ENCODE assay signal across 25 cellular contexts in genomic region chr14:31592619-31593018, GRCh38.
"Had no signal": no experiment of that assay in that cellular context is flagged by ENCODE, and none has a peak within 500 bp of the region (broad histone marks: within the 10 kb centered on the region; RNA-seq: fewer than 3 reads in every experiment).

No MANE protein-coding gene starts in this region.

- H3K4me3 ChIP-seq: body of pancreas, left ventricle myocardium inferior, lung, mucosa of descending colon, sigmoid colon, smooth muscle cell, testis, transverse colon had no signal

- H3K36me3 ChIP-seq: left ventricle myocardium inferior, sigmoid colon, transverse colon had no signal

- DNase-seq: activated CD4-positive, alpha-beta T cell treated with anti-CD3 and anti-CD28 coated beads for 1 hour; activated CD4-positive, alpha-beta T cell treated with anti-CD3 and anti-CD28 coated beads, Interleukin-2, amount 10 ng/mL, durations not matched to agents 7 days and 5 days; activated CD8-positive, alpha-beta memory T cell treated with anti-CD3 and anti-CD28 coated beads, Interleukin-2, amount 10 ng/mL, durations not matched to agents 7 days and 5 days; activated CD8-positive, alpha-beta T cell treated with anti-CD3 and anti-CD28 coated beads, Interleukin-2, amount 10 ng/mL, durations not matched to agents 7 days and 5 days; activated T-cell treated with anti-CD3 and anti-CD28 coated beads, Interleukin-2, amount 50 U/mL, for 48 hours; anterior cingulate cortex; body of pancreas; cortex of kidney; glutamatergic neuron; islet precursor cell; left ventricle myocardium inferior; mucosa of descending colon; sigmoid colon; stimulated activated CD4-positive, alpha-beta T cell treated with anti-CD3 and anti-CD28 coated beads, Interleukin-2, amount 100 ng/mL, for 24 hours; stimulated activated naive CD4-positive, alpha-beta T cell; T-helper 17 cell; T1000; testis; transverse colon had no signal

- H3K9me3 ChIP-seq: body of pancreas, left ventricle myocardium inferior, mucosa of descending colon, sigmoid colon, testis, transverse colon had no signal

- FAIRE-seq: endothelial cell of umbilical vein, frontal cortex had no signal

- H3K4me1 ChIP-seq: body of pancreas, testis had no signal

- H3K27me3 ChIP-seq: body of pancreas, sigmoid colon, testis, transverse colon had no signal

- H3K4me2 ChIP-seq: smooth muscle cell had no signal

- ATAC-seq: activated CD8-positive, alpha-beta memory T cell treated with anti-CD3 and anti-CD28 coated beads, Interleukin-2, amount 10 ng/mL, durations not matched to agents 7 days and 5 days; activated CD8-positive, alpha-beta T cell treated with anti-CD3 and anti-CD28 coated beads, Interleukin-2, amount 10 ng/mL, durations not matched to agents 7 days and 5 days; activated naive CD4-positive, alpha-beta T cell treated with anti-CD3 and anti-CD28 coated beads, Interleukin-2, amount 50 U/mL, for 72 hours; body of pancreas; T-helper 17 cell; WTC11 had no signal

- H3K27ac ChIP-seq: body of pancreas, left ventricle myocardium inferior, sigmoid colon, testis, transverse colon had no signal
